ENCODE assay signal across 19 cellular contexts in genomic region chr5:61386062-61386800, GRCh38. TPM values are rescaled to one million over a fixed set of nuclear protein-coding genes. Genes with fewer than 3 reads are reported as not detected.
DNase-seq lines count a peak whose midpoint lies in the region; ATAC-seq and TF ChIP-seq lines count a peak whose summit lies in the region.
"Had no signal": no experiment of that assay in that cellular context is flagged by ENCODE, and none has a peak within 500 bp of the region (broad histone marks: within the 10 kb centered on the region; RNA-seq: fewer than 3 reads in every experiment).

No MANE protein-coding gene starts in this region.

- no peak for ATAC-seq in aorta (ENCODE audit: low FRiP score)
- no peak for ATAC-seq in activated CD4-positive, CD25-positive, alpha-beta regulatory T cell treated with anti-CD3 and anti-CD28 coated beads, Interleukin-2, amount 50 U/mL, for 24 hours
- ATAC-seq: upper lobe of right lung had no signal

- H3K27ac ChIP-seq in VCaP (peak overlapping the region; percentile 75), aorta (ENCODE audit: low read depth in 1 of 2, low read length in 2 of 2) (no peak overlapping the region)
- H3K27ac ChIP-seq: adrenal gland, esophagus muscularis mucosa, ovary, sigmoid colon, upper lobe of right lung had no signal

- peaks cover 0 to 5% of the 10 kb centered on the region in 2 donors for H3K4me1 ChIP-seq in aorta (ENCODE audit: control insufficient read depth in 1 of 2, insufficient read depth in 2 of 2, low read length in 2 of 2)

- no peak for TF ChIP-seq CTCF in VCaP (conservative IDR thresholded peaks at IDR 0.05)

- intact Hi-C loops in aorta (cut with DNase I) = no loop called here

- no peaks in the 10 kb centered on the region for H3K36me3 ChIP-seq in aorta (ENCODE audit: control insufficient read depth in 1 of 2, insufficient read depth in 2 of 2, low read length in 1 of 2)
- H3K36me3 ChIP-seq: adrenal gland, ovary, upper lobe of right lung had no signal

- H3K27me3 ChIP-seq in aorta (ENCODE audit: control insufficient read depth in 1 of 2, insufficient read depth in 2 of 2, low read length in 1 of 2) = no peaks in the 10 kb centered on the region
- H3K27me3 ChIP-seq: adrenal gland, esophagus muscularis mucosa, ovary, sigmoid colon, upper lobe of right lung had no signal

- peak; percentile 13 to 40 for DNase-seq in NCI-H526 (lab: John Stamatoyannopoulos, UW)
- DNase-seq in NCI-H526 treated with DMSO at 0.1 percent for 48 hours (lab: John Stamatoyannopoulos, UW) = no peak
- peak; percentile 84 for DNase-seq in NCI-H146 treated with DMSO at 0.1 percent for 48 hours (lab: John Stamatoyannopoulos, UW; ENCODE audit: unreplicated experiment)
- peak; percentile 41 for DNase-seq in skeletal muscle cell (ENCODE audit: low read depth)
- DNase-seq in aorta = no peak
- no peak for DNase-seq in SW 1271 (lab: John Stamatoyannopoulos, UW)
- DNase-seq: activated CD4-positive, CD25-positive, alpha-beta regulatory T cell treated with anti-CD3 and anti-CD28 coated beads, Interleukin-2, amount 50 U/mL, for 72 hours; adrenal gland; H7; MM.1S; NCI-H446; ovary; Right ventricle myocardium superior; sigmoid colon; stimulated activated CD4-positive, alpha-beta T cell treated with anti-CD3 and anti-CD28 coated beads, Interleukin-2, amount 100 ng/mL, for 48 hours; upper lobe of right lung had no signal

- H3K4me3 ChIP-seq in skeletal muscle cell (ENCODE audit: low read depth, low read length) = no peak overlapping the region
- no peak overlapping the region for H3K4me3 ChIP-seq in aorta (ENCODE audit: low read length in 2 of 2)
- H3K4me3 ChIP-seq: adrenal gland, esophagus muscularis mucosa, ovary, sigmoid colon, upper lobe of right lung had no signal

- WGBS in aorta, 2 donors = 63 to 68% methylated on average over 2 of the region's 2 CpGs

- H3K9me3 ChIP-seq in aorta (ENCODE audit: control insufficient read depth, low read length) = no peaks in the 10 kb centered on the region
- H3K9me3 ChIP-seq: adrenal gland, esophagus muscularis mucosa, ovary, sigmoid colon, upper lobe of right lung had no signal

RNA-seq across cellular contexts. Expression of gene ZSWIM6, which starts 54.2 kb away (rescaled TPM):
- total RNA-seq in aorta = 10 to 100 TPM; 19.5 to 21.8 TPM
- 1 to 10 TPM; 3.4 to 5.3 TPM for polyA plus RNA-seq in aorta

Comparison
In these comparisons a context has a peak if more than half of its experiments do, and no peak if none do; other contexts are left out.
1. DNase-seq: peak in NCI-H526 (2 of 2), NCI-H146 treated with DMSO at 0.1 percent for 48 hours (single experiment) and skeletal muscle cell (single experiment); none in NCI-H526 treated with DMSO at 0.1 percent for 48 hours (single experiment), aorta (0 of 2) and SW 1271 (0 of 2).